In the genomic region with DNA sequence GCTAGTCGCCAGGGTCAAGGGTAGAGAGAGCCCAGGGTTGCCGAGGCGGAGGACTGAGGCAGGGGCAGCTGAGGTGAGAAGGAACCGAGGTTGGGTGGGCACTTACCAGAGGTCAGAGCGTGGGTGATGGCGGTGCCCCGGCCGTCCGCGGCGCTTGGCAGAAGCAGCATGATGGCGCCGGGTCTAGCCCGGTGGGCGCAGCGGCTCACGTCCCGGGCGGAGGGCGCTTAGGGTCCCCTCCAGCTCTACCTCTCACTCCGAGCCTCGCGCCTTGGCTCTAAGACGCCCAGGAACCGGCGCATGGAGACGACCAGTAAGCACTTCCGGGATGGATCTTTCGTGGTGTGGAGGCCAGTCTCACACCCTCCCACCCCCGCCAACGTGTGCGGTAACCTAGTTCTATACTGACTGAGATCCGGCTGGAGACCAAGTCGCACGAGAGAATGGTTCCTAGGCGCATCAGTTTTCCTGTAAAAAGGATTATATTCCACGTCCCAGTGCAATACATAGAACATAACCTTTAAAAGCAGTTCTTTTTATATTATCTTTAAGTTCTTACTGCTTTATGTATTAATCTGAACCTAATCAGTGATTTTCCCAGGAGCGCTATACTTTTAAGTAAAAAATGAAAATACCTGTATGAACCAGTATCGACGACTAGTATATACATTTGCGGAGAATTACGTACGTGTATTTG, we compare ENCODE assay signal across 1 cellular context.
TF ChIP-seq lines count a peak whose summit lies in the region.

A gene with protein sequence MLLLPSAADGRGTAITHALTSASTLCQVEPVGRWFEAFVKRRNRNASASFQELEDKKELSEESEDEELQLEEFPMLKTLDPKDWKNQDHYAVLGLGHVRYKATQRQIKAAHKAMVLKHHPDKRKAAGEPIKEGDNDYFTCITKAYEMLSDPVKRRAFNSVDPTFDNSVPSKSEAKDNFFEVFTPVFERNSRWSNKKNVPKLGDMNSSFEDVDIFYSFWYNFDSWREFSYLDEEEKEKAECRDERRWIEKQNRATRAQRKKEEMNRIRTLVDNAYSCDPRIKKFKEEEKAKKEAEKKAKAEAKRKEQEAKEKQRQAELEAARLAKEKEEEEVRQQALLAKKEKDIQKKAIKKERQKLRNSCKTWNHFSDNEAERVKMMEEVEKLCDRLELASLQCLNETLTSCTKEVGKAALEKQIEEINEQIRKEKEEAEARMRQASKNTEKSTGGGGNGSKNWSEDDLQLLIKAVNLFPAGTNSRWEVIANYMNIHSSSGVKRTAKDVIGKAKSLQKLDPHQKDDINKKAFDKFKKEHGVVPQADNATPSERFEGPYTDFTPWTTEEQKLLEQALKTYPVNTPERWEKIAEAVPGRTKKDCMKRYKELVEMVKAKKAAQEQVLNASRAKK (minus strand): TSS at position 315 of the 697 bp plus-strand sequence. CDS start 145 bp downstream, at position 170.

TF ChIP-seq in H1, 55 proteins besides CTCF, POLR2A, EP300 and RAD21 (continues in another document):
- peak; percentile 96 for TF ChIP-seq POLR2AphosphoS5 (IDR thresholded peaks at IDR 0.05; ENCODE audit: low read depth, low read length)
- TF ChIP-seq YY1 (IDR thresholded peaks at IDR 0.05; ENCODE audit: low read depth, low read length), result no peak
- peak; percentile 95; the same call in 1 of the 2 replicates for TF ChIP-seq GABPA (IDR thresholded peaks at IDR 0.05; ENCODE audit: borderline replicate concordance, insufficient read depth, low read length)
- no peak for TF ChIP-seq ZNF274 (IDR thresholded peaks at IDR 0.05; ENCODE audit: borderline replicate concordance, extremely low read depth, low read length)
- TF ChIP-seq GTF2F1 (IDR thresholded peaks at IDR 0.05; ENCODE audit: borderline replicate concordance, low read depth, low read length), result no peak; the same call in 1 of the 2 replicates
- no peak for TF ChIP-seq SUZ12 (IDR thresholded peaks at IDR 0.05; ENCODE audit: low read length)
- no peak for TF ChIP-seq TEAD4 (IDR thresholded peaks at IDR 0.05; ENCODE audit: low read depth, low read length)
- TF ChIP-seq SAP30 (IDR thresholded peaks at IDR 0.05; ENCODE audit: insufficient read depth, insufficient replicate concordance, low read length), result no peak
- no peak for TF ChIP-seq NANOG (IDR thresholded peaks at IDR 0.05; ENCODE audit: insufficient read depth, low read depth, low read length, poor library complexity, severe bottlenecking)
- peak; percentile 82 for TF ChIP-seq RBBP5 (IDR thresholded peaks at IDR 0.05; ENCODE audit: borderline replicate concordance, low read depth, low read length)
- TF ChIP-seq, protein P1, sequence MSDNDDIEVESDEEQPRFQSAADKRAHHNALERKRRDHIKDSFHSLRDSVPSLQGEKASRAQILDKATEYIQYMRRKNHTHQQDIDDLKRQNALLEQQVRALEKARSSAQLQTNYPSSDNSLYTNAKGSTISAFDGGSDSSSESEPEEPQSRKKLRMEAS (IDR thresholded peaks at IDR 0.05), result peak; percentile 94
- TF ChIP-seq HDAC6 (IDR thresholded peaks at IDR 0.05; ENCODE audit: low read depth, low read length), result no peak
- peak; percentile 63 for TF ChIP-seq SP1 (IDR thresholded peaks at IDR 0.05; ENCODE audit: low read depth, low read length)
- no peak for TF ChIP-seq CEBPB (IDR thresholded peaks at IDR 0.05; ENCODE audit: low read depth, low read length)
- no peak for TF ChIP-seq JUN (IDR thresholded peaks at IDR 0.05; ENCODE audit: low read depth, low read length)
- TF ChIP-seq EGR1 (IDR thresholded peaks at IDR 0.05; ENCODE audit: borderline replicate concordance, low read depth, low read length), result peak; percentile 88
- no peak for TF ChIP-seq BCL11A (IDR thresholded peaks at IDR 0.05; ENCODE audit: low read depth in 2 of 2, low read length in 2 of 2)
- peak; percentile 93 for TF ChIP-seq TBP (IDR thresholded peaks at IDR 0.05; ENCODE audit: low read depth, low read length)
- no peak for TF ChIP-seq CHD1 (IDR thresholded peaks at IDR 0.05; ENCODE audit: low read depth, low read length)
- TF ChIP-seq BACH1 (IDR thresholded peaks at IDR 0.05; ENCODE audit: low read length), result peak; percentile 83
- peak; percentile 62; the same call in 1 of the 2 replicates for TF ChIP-seq MAFK (IDR thresholded peaks at IDR 0.05; ENCODE audit: low read depth, low read length)
- no peak for TF ChIP-seq SIRT6 (IDR thresholded peaks at IDR 0.05; ENCODE audit: low read length)
- TF ChIP-seq PHF8 (conservative IDR thresholded peaks at IDR 0.05; ENCODE audit: low read depth, low read length), result peak; percentile 90
- peak; percentile 68 for TF ChIP-seq TAF7 (optimal IDR thresholded peaks at IDR 0.05; ENCODE audit: borderline replicate concordance, low read depth, low read length)
- TF ChIP-seq, protein P2, sequence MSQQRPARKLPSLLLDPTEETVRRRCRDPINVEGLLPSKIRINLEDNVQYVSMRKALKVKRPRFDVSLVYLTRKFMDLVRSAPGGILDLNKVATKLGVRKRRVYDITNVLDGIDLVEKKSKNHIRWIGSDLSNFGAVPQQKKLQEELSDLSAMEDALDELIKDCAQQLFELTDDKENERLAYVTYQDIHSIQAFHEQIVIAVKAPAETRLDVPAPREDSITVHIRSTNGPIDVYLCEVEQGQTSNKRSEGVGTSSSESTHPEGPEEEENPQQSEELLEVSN (IDR thresholded peaks at IDR 0.05), result peak; percentile 75
- TF ChIP-seq EZH2 (IDR thresholded peaks at IDR 0.05; ENCODE audit: low read depth, low read length, severe bottlenecking), result no peak
- TF ChIP-seq SIX5 (IDR thresholded peaks at IDR 0.05; ENCODE audit: low read depth, low read length), result peak; percentile 23; the same call in 1 of the 2 replicates
- peak; percentile 92 to 95 for TF ChIP-seq SIN3A (conservative IDR thresholded peaks at IDR 0.05 in 1 of 2, IDR thresholded peaks at IDR 0.05 in 1 of 2; ENCODE audit: low read depth in 1 of 2, low read length in 2 of 2)
- 0 out of 2 replicates have a peak, but pooled peaks have one; percentile 50 for TF ChIP-seq SP4 (IDR thresholded peaks at IDR 0.05; ENCODE audit: low read length)
- no peak for TF ChIP-seq RFX5 (IDR thresholded peaks at IDR 0.05; ENCODE audit: borderline replicate concordance, low read depth, low read length)
- no peak for TF ChIP-seq FOSL1 (IDR thresholded peaks at IDR 0.05; ENCODE audit: insufficient read depth, low read depth, low read length)
- TF ChIP-seq, protein P3, sequence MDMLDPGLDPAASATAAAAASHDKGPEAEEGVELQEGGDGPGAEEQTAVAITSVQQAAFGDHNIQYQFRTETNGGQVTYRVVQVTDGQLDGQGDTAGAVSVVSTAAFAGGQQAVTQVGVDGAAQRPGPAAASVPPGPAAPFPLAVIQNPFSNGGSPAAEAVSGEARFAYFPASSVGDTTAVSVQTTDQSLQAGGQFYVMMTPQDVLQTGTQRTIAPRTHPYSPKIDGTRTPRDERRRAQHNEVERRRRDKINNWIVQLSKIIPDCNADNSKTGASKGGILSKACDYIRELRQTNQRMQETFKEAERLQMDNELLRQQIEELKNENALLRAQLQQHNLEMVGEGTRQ (IDR thresholded peaks at IDR 0.05; ENCODE audit: low read length), result 0 out of 2 replicates have a peak, but pooled peaks have one; percentile 1
- no peak for TF ChIP-seq CTBP2 (IDR thresholded peaks at IDR 0.05; ENCODE audit: borderline replicate concordance, insufficient read depth, insufficient read length, low read length)
- TF ChIP-seq, protein P4, sequence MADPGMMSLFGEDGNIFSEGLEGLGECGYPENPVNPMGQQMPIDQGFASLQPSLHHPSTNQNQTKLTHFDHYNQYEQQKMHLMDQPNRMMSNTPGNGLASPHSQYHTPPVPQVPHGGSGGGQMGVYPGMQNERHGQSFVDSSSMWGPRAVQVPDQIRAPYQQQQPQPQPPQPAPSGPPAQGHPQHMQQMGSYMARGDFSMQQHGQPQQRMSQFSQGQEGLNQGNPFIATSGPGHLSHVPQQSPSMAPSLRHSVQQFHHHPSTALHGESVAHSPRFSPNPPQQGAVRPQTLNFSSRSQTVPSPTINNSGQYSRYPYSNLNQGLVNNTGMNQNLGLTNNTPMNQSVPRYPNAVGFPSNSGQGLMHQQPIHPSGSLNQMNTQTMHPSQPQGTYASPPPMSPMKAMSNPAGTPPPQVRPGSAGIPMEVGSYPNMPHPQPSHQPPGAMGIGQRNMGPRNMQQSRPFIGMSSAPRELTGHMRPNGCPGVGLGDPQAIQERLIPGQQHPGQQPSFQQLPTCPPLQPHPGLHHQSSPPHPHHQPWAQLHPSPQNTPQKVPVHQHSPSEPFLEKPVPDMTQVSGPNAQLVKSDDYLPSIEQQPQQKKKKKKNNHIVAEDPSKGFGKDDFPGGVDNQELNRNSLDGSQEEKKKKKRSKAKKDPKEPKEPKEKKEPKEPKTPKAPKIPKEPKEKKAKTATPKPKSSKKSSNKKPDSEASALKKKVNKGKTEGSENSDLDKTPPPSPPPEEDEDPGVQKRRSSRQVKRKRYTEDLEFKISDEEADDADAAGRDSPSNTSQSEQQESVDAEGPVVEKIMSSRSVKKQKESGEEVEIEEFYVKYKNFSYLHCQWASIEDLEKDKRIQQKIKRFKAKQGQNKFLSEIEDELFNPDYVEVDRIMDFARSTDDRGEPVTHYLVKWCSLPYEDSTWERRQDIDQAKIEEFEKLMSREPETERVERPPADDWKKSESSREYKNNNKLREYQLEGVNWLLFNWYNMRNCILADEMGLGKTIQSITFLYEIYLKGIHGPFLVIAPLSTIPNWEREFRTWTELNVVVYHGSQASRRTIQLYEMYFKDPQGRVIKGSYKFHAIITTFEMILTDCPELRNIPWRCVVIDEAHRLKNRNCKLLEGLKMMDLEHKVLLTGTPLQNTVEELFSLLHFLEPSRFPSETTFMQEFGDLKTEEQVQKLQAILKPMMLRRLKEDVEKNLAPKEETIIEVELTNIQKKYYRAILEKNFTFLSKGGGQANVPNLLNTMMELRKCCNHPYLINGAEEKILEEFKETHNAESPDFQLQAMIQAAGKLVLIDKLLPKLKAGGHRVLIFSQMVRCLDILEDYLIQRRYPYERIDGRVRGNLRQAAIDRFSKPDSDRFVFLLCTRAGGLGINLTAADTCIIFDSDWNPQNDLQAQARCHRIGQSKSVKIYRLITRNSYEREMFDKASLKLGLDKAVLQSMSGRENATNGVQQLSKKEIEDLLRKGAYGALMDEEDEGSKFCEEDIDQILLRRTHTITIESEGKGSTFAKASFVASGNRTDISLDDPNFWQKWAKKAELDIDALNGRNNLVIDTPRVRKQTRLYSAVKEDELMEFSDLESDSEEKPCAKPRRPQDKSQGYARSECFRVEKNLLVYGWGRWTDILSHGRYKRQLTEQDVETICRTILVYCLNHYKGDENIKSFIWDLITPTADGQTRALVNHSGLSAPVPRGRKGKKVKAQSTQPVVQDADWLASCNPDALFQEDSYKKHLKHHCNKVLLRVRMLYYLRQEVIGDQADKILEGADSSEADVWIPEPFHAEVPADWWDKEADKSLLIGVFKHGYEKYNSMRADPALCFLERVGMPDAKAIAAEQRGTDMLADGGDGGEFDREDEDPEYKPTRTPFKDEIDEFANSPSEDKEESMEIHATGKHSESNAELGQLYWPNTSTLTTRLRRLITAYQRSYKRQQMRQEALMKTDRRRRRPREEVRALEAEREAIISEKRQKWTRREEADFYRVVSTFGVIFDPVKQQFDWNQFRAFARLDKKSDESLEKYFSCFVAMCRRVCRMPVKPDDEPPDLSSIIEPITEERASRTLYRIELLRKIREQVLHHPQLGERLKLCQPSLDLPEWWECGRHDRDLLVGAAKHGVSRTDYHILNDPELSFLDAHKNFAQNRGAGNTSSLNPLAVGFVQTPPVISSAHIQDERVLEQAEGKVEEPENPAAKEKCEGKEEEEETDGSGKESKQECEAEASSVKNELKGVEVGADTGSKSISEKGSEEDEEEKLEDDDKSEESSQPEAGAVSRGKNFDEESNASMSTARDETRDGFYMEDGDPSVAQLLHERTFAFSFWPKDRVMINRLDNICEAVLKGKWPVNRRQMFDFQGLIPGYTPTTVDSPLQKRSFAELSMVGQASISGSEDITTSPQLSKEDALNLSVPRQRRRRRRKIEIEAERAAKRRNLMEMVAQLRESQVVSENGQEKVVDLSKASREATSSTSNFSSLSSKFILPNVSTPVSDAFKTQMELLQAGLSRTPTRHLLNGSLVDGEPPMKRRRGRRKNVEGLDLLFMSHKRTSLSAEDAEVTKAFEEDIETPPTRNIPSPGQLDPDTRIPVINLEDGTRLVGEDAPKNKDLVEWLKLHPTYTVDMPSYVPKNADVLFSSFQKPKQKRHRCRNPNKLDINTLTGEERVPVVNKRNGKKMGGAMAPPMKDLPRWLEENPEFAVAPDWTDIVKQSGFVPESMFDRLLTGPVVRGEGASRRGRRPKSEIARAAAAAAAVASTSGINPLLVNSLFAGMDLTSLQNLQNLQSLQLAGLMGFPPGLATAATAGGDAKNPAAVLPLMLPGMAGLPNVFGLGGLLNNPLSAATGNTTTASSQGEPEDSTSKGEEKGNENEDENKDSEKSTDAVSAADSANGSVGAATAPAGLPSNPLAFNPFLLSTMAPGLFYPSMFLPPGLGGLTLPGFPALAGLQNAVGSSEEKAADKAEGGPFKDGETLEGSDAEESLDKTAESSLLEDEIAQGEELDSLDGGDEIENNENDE (IDR thresholded peaks at IDR 0.05; ENCODE audit: insufficient replicate concordance, low read length), result no peak
- peak; percentile 92 for TF ChIP-seq CREB1 (IDR thresholded peaks at IDR 0.05)
- TF ChIP-seq TAF1 (IDR thresholded peaks at IDR 0.05; ENCODE audit: low read depth, low read length), result peak; percentile 96
- no peak for TF ChIP-seq BRCA1 (IDR thresholded peaks at IDR 0.05; ENCODE audit: low read depth, low read length)
- TF ChIP-seq KDM5A (IDR thresholded peaks at IDR 0.05; ENCODE audit: low read length), result no peak; the same call in none of the 2 replicates
- TF ChIP-seq, protein P5, sequence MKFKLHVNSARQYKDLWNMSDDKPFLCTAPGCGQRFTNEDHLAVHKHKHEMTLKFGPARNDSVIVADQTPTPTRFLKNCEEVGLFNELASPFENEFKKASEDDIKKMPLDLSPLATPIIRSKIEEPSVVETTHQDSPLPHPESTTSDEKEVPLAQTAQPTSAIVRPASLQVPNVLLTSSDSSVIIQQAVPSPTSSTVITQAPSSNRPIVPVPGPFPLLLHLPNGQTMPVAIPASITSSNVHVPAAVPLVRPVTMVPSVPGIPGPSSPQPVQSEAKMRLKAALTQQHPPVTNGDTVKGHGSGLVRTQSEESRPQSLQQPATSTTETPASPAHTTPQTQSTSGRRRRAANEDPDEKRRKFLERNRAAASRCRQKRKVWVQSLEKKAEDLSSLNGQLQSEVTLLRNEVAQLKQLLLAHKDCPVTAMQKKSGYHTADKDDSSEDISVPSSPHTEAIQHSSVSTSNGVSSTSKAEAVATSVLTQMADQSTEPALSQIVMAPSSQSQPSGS (IDR thresholded peaks at IDR 0.05; ENCODE audit: low read length), result peak; percentile 75
- peak; percentile 86 for TF ChIP-seq KDM4A (IDR thresholded peaks at IDR 0.05; ENCODE audit: low read depth, low read length, severe bottlenecking)
- no peak for TF ChIP-seq CBX8 (IDR thresholded peaks at IDR 0.05; ENCODE audit: borderline replicate concordance, low read depth, low read length)
- TF ChIP-seq SRF (IDR thresholded peaks at IDR 0.05; ENCODE audit: low read depth, low read length), result peak; percentile 39; the same call in 1 of the 2 replicates
- 0 out of 2 replicates have a peak, but pooled peaks have one; percentile 25 for TF ChIP-seq TCF12 (IDR thresholded peaks at IDR 0.05; ENCODE audit: low read depth, low read length)
- no peak for TF ChIP-seq RXRA (IDR thresholded peaks at IDR 0.05; ENCODE audit: insufficient read depth, low read depth, low read length)
- peak; percentile 30; the same call in 1 of the 2 replicates for TF ChIP-seq CHD2 (IDR thresholded peaks at IDR 0.05; ENCODE audit: low read length)
- TF ChIP-seq KDM1A (IDR thresholded peaks at IDR 0.05; ENCODE audit: borderline replicate concordance, low read length), result no peak
- TF ChIP-seq CBX5 (IDR thresholded peaks at IDR 0.05; ENCODE audit: low read depth, low read length), result no peak
- TF ChIP-seq RNF2 (IDR thresholded peaks at IDR 0.05; ENCODE audit: borderline replicate concordance, low read depth, low read length, missing control alignments, poor library complexity, severe bottlenecking), result no peak
